1 cellular context compared by ENCODE assay signal in genomic region chr6:166313255-166314070, GRCh38.
TF ChIP-seq lines count a peak whose summit lies in the region.

No MANE protein-coding gene starts in this region.

TF ChIP-seq in K562, 482 proteins besides CTCF, POLR2A, EP300 and RAD21 (continued from another document and continues in another):
- no peak for TF ChIP-seq ZBTB26 (CRISPR knock-in tag; IDR thresholded peaks at IDR 0.05)
- no peak for TF ChIP-seq POLR2G (IDR thresholded peaks at IDR 0.05; ENCODE audit: low read depth, low read length)
- 0 out of 2 replicates have a peak, but pooled peaks have one; percentile 25 for TF ChIP-seq XRCC5 (IDR thresholded peaks at IDR 0.05; ENCODE audit: low read depth, low read length)
- TF ChIP-seq ZNF766 (CRISPR knock-in tag; conservative IDR thresholded peaks at IDR 0.05) = no peak
- no peak for TF ChIP-seq ZNF354B (CRISPR knock-in tag; IDR thresholded peaks at IDR 0.05)
- no peak for TF ChIP-seq ZNF232 (CRISPR knock-in tag; IDR thresholded peaks at IDR 0.05)
- no peak for TF ChIP-seq ZNF253 (CRISPR knock-in tag; conservative IDR thresholded peaks at IDR 0.05)
- TF ChIP-seq ZNF644 (tag; IDR thresholded peaks at IDR 0.05; ENCODE audit: low read depth) = no peak
- TF ChIP-seq SAFB (IDR thresholded peaks at IDR 0.05; ENCODE audit: borderline replicate concordance, low read depth, low read length) = no peak
- no peak for TF ChIP-seq SPI1 (IDR thresholded peaks at IDR 0.05; ENCODE audit: borderline replicate concordance, low read depth, low read length)
- TF ChIP-seq MTA2 (IDR thresholded peaks at IDR 0.05; ENCODE audit: low read depth) = no peak
- TF ChIP-seq, protein P1, sequence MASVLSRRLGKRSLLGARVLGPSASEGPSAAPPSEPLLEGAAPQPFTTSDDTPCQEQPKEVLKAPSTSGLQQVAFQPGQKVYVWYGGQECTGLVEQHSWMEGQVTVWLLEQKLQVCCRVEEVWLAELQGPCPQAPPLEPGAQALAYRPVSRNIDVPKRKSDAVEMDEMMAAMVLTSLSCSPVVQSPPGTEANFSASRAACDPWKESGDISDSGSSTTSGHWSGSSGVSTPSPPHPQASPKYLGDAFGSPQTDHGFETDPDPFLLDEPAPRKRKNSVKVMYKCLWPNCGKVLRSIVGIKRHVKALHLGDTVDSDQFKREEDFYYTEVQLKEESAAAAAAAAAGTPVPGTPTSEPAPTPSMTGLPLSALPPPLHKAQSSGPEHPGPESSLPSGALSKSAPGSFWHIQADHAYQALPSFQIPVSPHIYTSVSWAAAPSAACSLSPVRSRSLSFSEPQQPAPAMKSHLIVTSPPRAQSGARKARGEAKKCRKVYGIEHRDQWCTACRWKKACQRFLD (CRISPR knock-in tag; IDR thresholded peaks at IDR 0.05) = no peak; the same call in 1 of the 2 replicates
- no peak for TF ChIP-seq PHF20 (IDR thresholded peaks at IDR 0.05; ENCODE audit: partially characterized antibody)
- TF ChIP-seq E2F3 (CRISPR knock-in tag; IDR thresholded peaks at IDR 0.05) = no peak
- TF ChIP-seq SLC30A9 (CRISPR knock-in tag; IDR thresholded peaks at IDR 0.05) = no peak
- no peak for TF ChIP-seq SAFB2 (IDR thresholded peaks at IDR 0.05; ENCODE audit: borderline replicate concordance, low read depth, low read length, severe bottlenecking)
- TF ChIP-seq, protein P2, sequence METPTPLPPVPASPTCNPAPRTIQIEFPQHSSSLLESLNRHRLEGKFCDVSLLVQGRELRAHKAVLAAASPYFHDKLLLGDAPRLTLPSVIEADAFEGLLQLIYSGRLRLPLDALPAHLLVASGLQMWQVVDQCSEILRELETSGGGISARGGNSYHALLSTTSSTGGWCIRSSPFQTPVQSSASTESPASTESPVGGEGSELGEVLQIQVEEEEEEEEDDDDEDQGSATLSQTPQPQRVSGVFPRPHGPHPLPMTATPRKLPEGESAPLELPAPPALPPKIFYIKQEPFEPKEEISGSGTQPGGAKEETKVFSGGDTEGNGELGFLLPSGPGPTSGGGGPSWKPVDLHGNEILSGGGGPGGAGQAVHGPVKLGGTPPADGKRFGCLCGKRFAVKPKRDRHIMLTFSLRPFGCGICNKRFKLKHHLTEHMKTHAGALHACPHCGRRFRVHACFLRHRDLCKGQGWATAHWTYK (CRISPR knock-in tag; IDR thresholded peaks at IDR 0.05) = no peak
- TF ChIP-seq CHCHD3 (CRISPR knock-in tag; IDR thresholded peaks at IDR 0.05) = no peak
- TF ChIP-seq ZNF518B (CRISPR knock-in tag; IDR thresholded peaks at IDR 0.05) = no peak
- no peak for TF ChIP-seq ARNT (IDR thresholded peaks at IDR 0.05)
- no peak for TF ChIP-seq ZNF592 (IDR thresholded peaks at IDR 0.05)
- TF ChIP-seq CEBPB (tag; IDR thresholded peaks at IDR 0.05) = no peak
- TF ChIP-seq WHSC1 (IDR thresholded peaks at IDR 0.05; ENCODE audit: low read length) = no peak
- TF ChIP-seq TAF15 (IDR thresholded peaks at IDR 0.05; ENCODE audit: low read depth, low read length) = no peak
- peak; percentile 49; the same call in 1 of the 2 replicates for TF ChIP-seq RNF2 (IDR thresholded peaks at IDR 0.05)
- TF ChIP-seq ZNF133 (CRISPR knock-in tag; IDR thresholded peaks at IDR 0.05) = no peak
- TF ChIP-seq SP1 (CRISPR knock-in tag; IDR thresholded peaks at IDR 0.05) = no peak
- TF ChIP-seq, protein P3, sequence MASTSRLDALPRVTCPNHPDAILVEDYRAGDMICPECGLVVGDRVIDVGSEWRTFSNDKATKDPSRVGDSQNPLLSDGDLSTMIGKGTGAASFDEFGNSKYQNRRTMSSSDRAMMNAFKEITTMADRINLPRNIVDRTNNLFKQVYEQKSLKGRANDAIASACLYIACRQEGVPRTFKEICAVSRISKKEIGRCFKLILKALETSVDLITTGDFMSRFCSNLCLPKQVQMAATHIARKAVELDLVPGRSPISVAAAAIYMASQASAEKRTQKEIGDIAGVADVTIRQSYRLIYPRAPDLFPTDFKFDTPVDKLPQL (IDR thresholded peaks at IDR 0.05; ENCODE audit: extremely low read depth, insufficient read length) = no peak
- TF ChIP-seq ZNF551 (CRISPR knock-in tag; IDR thresholded peaks at IDR 0.05) = no peak
- no peak for TF ChIP-seq ZNF584 (CRISPR knock-in tag; IDR thresholded peaks at IDR 0.05; ENCODE audit: low read depth)
- no peak for TF ChIP-seq POLR2B (IDR thresholded peaks at IDR 0.05; ENCODE audit: low read depth, partially characterized antibody)
- TF ChIP-seq, protein P4, sequence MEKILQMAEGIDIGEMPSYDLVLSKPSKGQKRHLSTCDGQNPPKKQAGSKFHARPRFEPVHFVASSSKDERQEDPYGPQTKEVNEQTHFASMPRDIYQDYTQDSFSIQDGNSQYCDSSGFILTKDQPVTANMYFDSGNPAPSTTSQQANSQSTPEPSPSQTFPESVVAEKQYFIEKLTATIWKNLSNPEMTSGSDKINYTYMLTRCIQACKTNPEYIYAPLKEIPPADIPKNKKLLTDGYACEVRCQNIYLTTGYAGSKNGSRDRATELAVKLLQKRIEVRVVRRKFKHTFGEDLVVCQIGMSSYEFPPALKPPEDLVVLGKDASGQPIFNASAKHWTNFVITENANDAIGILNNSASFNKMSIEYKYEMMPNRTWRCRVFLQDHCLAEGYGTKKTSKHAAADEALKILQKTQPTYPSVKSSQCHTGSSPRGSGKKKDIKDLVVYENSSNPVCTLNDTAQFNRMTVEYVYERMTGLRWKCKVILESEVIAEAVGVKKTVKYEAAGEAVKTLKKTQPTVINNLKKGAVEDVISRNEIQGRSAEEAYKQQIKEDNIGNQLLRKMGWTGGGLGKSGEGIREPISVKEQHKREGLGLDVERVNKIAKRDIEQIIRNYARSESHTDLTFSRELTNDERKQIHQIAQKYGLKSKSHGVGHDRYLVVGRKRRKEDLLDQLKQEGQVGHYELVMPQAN (IDR thresholded peaks at IDR 0.05; ENCODE audit: borderline replicate concordance) = no peak
- TF ChIP-seq CBX1 (IDR thresholded peaks at IDR 0.05; ENCODE audit: low read depth) = no peak
- TF ChIP-seq GTF2E2 (tag; IDR thresholded peaks at IDR 0.05) = no peak
- TF ChIP-seq RERE (CRISPR knock-in tag; IDR thresholded peaks at IDR 0.05; ENCODE audit: borderline replicate concordance) = no peak
- no peak for TF ChIP-seq ZNF124 (CRISPR knock-in tag; IDR thresholded peaks at IDR 0.05)
- TF ChIP-seq COPS2 (conservative IDR thresholded peaks at IDR 0.05) = no peak
- no peak for TF ChIP-seq SIN3B (IDR thresholded peaks at IDR 0.05; ENCODE audit: low read depth)
- TF ChIP-seq CREB3L1 (IDR thresholded peaks at IDR 0.05; ENCODE audit: borderline replicate concordance, low read depth) = peak; percentile 43; the same call in 1 of the 2 replicates
- TF ChIP-seq BDP1 (IDR thresholded peaks at IDR 0.05; ENCODE audit: insufficient read depth, insufficient read length) = no peak
- TF ChIP-seq POLR2AphosphoS5 (IDR thresholded peaks at IDR 0.05; ENCODE audit: control insufficient read depth, insufficient read depth, low read depth, low read length) = no peak
- TF ChIP-seq PHTF2 (CRISPR knock-in tag; IDR thresholded peaks at IDR 0.05) = no peak
- peak; percentile 79 for TF ChIP-seq ZNF431 (CRISPR knock-in tag; IDR thresholded peaks at IDR 0.05)
- TF ChIP-seq SMAD1 (IDR thresholded peaks at IDR 0.05; ENCODE audit: low read depth, low read length, partially characterized antibody) = no peak
